In the genomic region with DNA sequence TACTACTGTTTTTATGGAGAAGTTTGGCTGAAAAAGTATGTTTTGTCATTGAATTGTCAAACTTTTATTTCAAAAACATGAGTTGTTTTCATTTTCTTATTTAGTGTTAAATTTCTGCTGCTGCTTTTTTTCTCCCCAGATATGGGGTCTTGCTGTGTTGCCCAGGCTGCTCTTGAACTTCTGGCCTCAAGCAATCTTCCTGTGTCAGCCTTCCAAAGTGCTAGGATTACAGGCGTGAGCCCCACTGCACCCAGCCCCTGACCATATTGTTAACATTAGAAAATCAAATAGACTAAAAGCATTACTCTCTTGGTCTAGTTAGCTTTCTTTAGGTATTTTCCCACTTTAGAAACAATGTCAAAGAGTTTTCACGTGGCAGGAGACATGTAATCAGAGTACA, we compare ENCODE assay signal across 28 cellular contexts.
"Had no signal": no experiment of that assay in that cellular context is flagged by ENCODE, and none has a peak within 500 bp of the region (broad histone marks: within the 10 kb centered on the region; RNA-seq: fewer than 3 reads in every experiment).

No MANE protein-coding gene starts in this region.

- H3K9me3 Mint-ChIP-seq: activated CD4-positive, alpha-beta memory T cell treated with anti-CD3 and anti-CD28 coated beads for 36 hours; activated CD4-positive, alpha-beta T cell treated with anti-CD3 and anti-CD28 coated beads, Interleukin-2, amount 10 ng/mL, durations not matched to agents 24 days and 14 days; endodermal cell; neural crest cell had no signal

- H3K4me3 Mint-ChIP-seq: activated CD4-positive, alpha-beta memory T cell treated with anti-CD3 and anti-CD28 coated beads for 36 hours; activated CD4-positive, alpha-beta T cell treated with anti-CD3 and anti-CD28 coated beads, Interleukin-2, amount 10 ng/mL, durations not matched to agents 24 days and 14 days; endodermal cell; neural crest cell had no signal

- H3K27me3 Mint-ChIP-seq: activated CD4-positive, alpha-beta memory T cell treated with anti-CD3 and anti-CD28 coated beads for 36 hours; activated CD4-positive, alpha-beta T cell treated with anti-CD3 and anti-CD28 coated beads, Interleukin-2, amount 10 ng/mL, durations not matched to agents 24 days and 14 days had no signal

- ATAC-seq: foreskin keratinocyte, heart right ventricle, left lung had no signal

- H3K27ac Mint-ChIP-seq: activated CD4-positive, alpha-beta memory T cell treated with anti-CD3 and anti-CD28 coated beads for 36 hours; activated CD4-positive, alpha-beta T cell treated with anti-CD3 and anti-CD28 coated beads, Interleukin-2, amount 10 ng/mL, durations not matched to agents 24 days and 14 days; endodermal cell had no signal

- H3K36me3 Mint-ChIP-seq: activated CD4-positive, alpha-beta memory T cell treated with anti-CD3 and anti-CD28 coated beads for 36 hours had no signal

- H3K4me1 Mint-ChIP-seq: endodermal cell, neural crest cell had no signal

- DNase-seq: activated CD4-positive, alpha-beta memory T cell treated with anti-CD3 and anti-CD28 coated beads for 36 hours; activated CD4-positive, alpha-beta T cell treated with anti-CD3 and anti-CD28 coated beads, Interleukin-2, amount 10 ng/mL, durations not matched to agents 24 days and 14 days; activated CD8-positive, alpha-beta memory T cell treated with anti-CD3 and anti-CD28 coated beads, Interleukin-2, amount 50 U/mL, for 4 hours; activated gamma-delta T cell treated with Interleukin-2 at 50 U/mL for 16 hours; activated naive CD4-positive, alpha-beta T cell treated with anti-CD3 and anti-CD28 coated beads, Interleukin-2, amount 50 U/mL, for 16 hours; activated T-cell treated with anti-CD3 and anti-CD28 coated beads, Interleukin-2, amount 50 U/mL, for 1 hour; amniotic stem cell; caudate nucleus; endodermal cell; heart right ventricle; left lung; lower lobe of right lung; mesendoderm; nucleus accumbens; pancreas; retina; sigmoid colon; small intestine; stimulated activated CD4-positive, alpha-beta T cell treated with anti-CD3 and anti-CD28 coated beads, Interleukin-4, amount 100 ng/mL, for 4 hours; stimulated activated CD8-positive, alpha-beta memory T cell treated with anti-CD3 and anti-CD28 coated beads, Interleukin-4, amount 100 ng/mL, for 48 hours; stimulated activated naive CD4-positive, alpha-beta T cell; tibial artery; upper lobe of right lung had no signal

- H3K9me3 ChIP-seq: esophagus muscularis mucosa, heart right ventricle, left lung, lower lobe of right lung, pancreas, prostate gland, sigmoid colon, suprapubic skin, tibial artery, upper lobe of right lung had no signal
